ENCODE assay signal across 8 cellular contexts in genomic region chr19:48169974-48170803, GRCh38. TPM values are rescaled to one million over a fixed set of nuclear protein-coding genes. Genes with fewer than 3 reads are reported as not detected.
DNase-seq lines count a peak whose midpoint lies in the region; ATAC-seq and TF ChIP-seq lines count a peak whose summit lies in the region.

LIG1 (minus strand) TSS chr19:48170344; CDS start chr19:48165566, 4,778 bp downstream.
ZSWIM9 (plus strand) TSS chr19:48170680; CDS start chr19:48171803, 1,123 bp downstream.

- H3K9me3 Mint-ChIP-seq in GM23338 (no peaks in the 10 kb centered on the region; the same call in 1 of the 3 replicates), natural killer cell (no peaks in the 10 kb centered on the region)
- H3K9me3 Mint-ChIP-seq in activated T-helper 17 cell treated with anti-CD3 and anti-CD28 coated beads, Interleukin-2, amount 50 U/mL, for 72 hours = no peaks in the 10 kb centered on the region

- H3K4me1 Mint-ChIP-seq in GM23338 (peaks cover 17% of the 10 kb centered on the region), natural killer cell (peaks cover 24 to 43% of the 10 kb centered on the region in 2 donors)
- peaks cover 30% of the 10 kb centered on the region for H3K4me1 Mint-ChIP-seq in activated T-helper 17 cell treated with anti-CD3 and anti-CD28 coated beads, Interleukin-2, amount 50 U/mL, for 72 hours

- H3K4me3 ChIP-seq in GM23338 = peak within 1 kb of the TSS; percentile 92
- H3K4me3 ChIP-seq in LNCaP clone FGC (ENCODE audit: low read depth, low read length) = peak within 1 kb of the TSS; percentile 65
- H3K4me3 ChIP-seq in fibroblast of lung (replicated peaks in 1 of 4; ENCODE audit: control extremely low read depth in 1 of 4, insufficient read depth in 1 of 4, low read depth in 3 of 4, low read length in 4 of 4) = peak within 1 kb of the TSS; percentile 77 to 97 (median 86)

- ATAC-seq in GM23338 = peak; percentile 87
- peak; percentile 94 for ATAC-seq in activated T-helper 17 cell treated with anti-CD3 and anti-CD28 coated beads, Interleukin-2, amount 50 U/mL, for 72 hours (replicated peaks)
- peak; percentile 83 to 94 (median 86) for ATAC-seq in natural killer cell

- H3K4me1 ChIP-seq in GM23338 (ENCODE audit: insufficient read depth) = peaks cover 8% of the 10 kb centered on the region
- H3K4me1 ChIP-seq in fibroblast of lung (ENCODE audit: control insufficient read depth, extremely low read depth, insufficient read depth, low read length) = peaks cover 2% of the 10 kb centered on the region

- H3K36me3 ChIP-seq in GM23338 (ENCODE audit: insufficient read depth) = peaks cover 26% of the 10 kb centered on the region
- H3K36me3 ChIP-seq in fibroblast of lung (ENCODE audit: control insufficient read depth, insufficient read depth, low read length) = no peaks in the 10 kb centered on the region

- peak within 1 kb of the TSS; percentile 95 for H3K4me3 Mint-ChIP-seq in GM23338
- peak within 1 kb of the TSS; percentile 93 for H3K4me3 Mint-ChIP-seq in activated T-helper 17 cell treated with anti-CD3 and anti-CD28 coated beads, Interleukin-2, amount 50 U/mL, for 72 hours
- peak within 1 kb of the TSS; percentile 92 for H3K4me3 Mint-ChIP-seq in natural killer cell

- H3K27me3 Mint-ChIP-seq in GM23338 (ENCODE audit: insufficient read depth, low read depth, poor library complexity) (peaks cover 8% of the 10 kb centered on the region), natural killer cell (ENCODE audit: low read depth in 2 of 2) (no peaks in the 10 kb centered on the region)
- no peaks in the 10 kb centered on the region for H3K27me3 Mint-ChIP-seq in activated T-helper 17 cell treated with anti-CD3 and anti-CD28 coated beads, Interleukin-2, amount 50 U/mL, for 72 hours

- H3K36me3 Mint-ChIP-seq in GM23338 (ENCODE audit: low read depth) (peaks cover 33% of the 10 kb centered on the region), natural killer cell (peaks cover 8% of the 10 kb centered on the region)
- H3K36me3 Mint-ChIP-seq in activated T-helper 17 cell treated with anti-CD3 and anti-CD28 coated beads, Interleukin-2, amount 50 U/mL, for 72 hours (ENCODE audit: low read depth) = peaks cover 55% of the 10 kb centered on the region

- peak; percentile 97 for DNase-seq in EH (ENCODE audit: low read depth)
- peak; percentile 94 for DNase-seq in GM23338 (ENCODE audit: low spot score)
- DNase-seq in LNCaP clone FGC (ENCODE audit: low read depth) = peak; percentile 59
- DNase-seq in RPMI8226 = peak; percentile 92
- peak; percentile 95 to 96 for DNase-seq in fibroblast of lung (ENCODE audit: low read depth in 2 of 2)
- peak; percentile 91 for DNase-seq in natural killer cell
- peak; percentile 81 to 98 (median 93) for DNase-seq in stimulated activated naive CD4-positive, alpha-beta T cell (lab: John Stamatoyannopoulos, UW)

- peak within 1 kb of the TSS; percentile 73 for H3K9ac ChIP-seq in fibroblast of lung (ENCODE audit: insufficient read depth, low read length)

- peak within 1 kb of the TSS; percentile 97 for H3K27ac ChIP-seq in GM23338 (ENCODE audit: low read depth)
- H3K27ac ChIP-seq in fibroblast of lung (ENCODE audit: insufficient read depth, low read length) = peak within 1 kb of the TSS; percentile 87

- peaks cover 24% of the 10 kb centered on the region for H4K20me1 ChIP-seq in GM23338 (replicated peaks; ENCODE audit: insufficient read depth)
- no peaks in the 10 kb centered on the region for H4K20me1 ChIP-seq in fibroblast of lung (ENCODE audit: control insufficient read depth, extremely low read depth, insufficient read depth, low read length)

- H3K27me3 ChIP-seq in GM23338 (ENCODE audit: insufficient read depth) (no peaks in the 10 kb centered on the region), fibroblast of lung (ENCODE audit: control insufficient read depth, insufficient read depth, low read length) (no peaks in the 10 kb centered on the region)

- H3K9me3 ChIP-seq in fibroblast of lung (ENCODE audit: control insufficient read depth, insufficient read depth, low read depth, low read length) = no peaks in the 10 kb centered on the region

- H3K4me2 ChIP-seq in GM23338 (peak within 1 kb of the TSS; percentile 98), fibroblast of lung (ENCODE audit: extremely low read depth, insufficient read depth, low read length) (peak within 1 kb of the TSS; percentile 93)

- intact Hi-C loops in natural killer cell (cut with micrococcal nuclease) = loop anchor here (2.0 kb wide), 1 partner anchor 91 kb away; no protein-coding TSS in a partner anchor

- H3K79me2 ChIP-seq in GM23338 (replicated peaks; ENCODE audit: insufficient read depth) (peaks cover 59% of the 10 kb centered on the region), fibroblast of lung (ENCODE audit: control insufficient read depth, insufficient read depth, low read length) (peaks cover 26% of the 10 kb centered on the region)

- H2AFZ ChIP-seq in GM23338 (peak within 1 kb of the TSS; percentile 98), fibroblast of lung (ENCODE audit: low read length) (peak within 1 kb of the TSS; percentile 91)

- TF ChIP-seq CTCF in GM23338 (conservative IDR thresholded peaks at IDR 0.05; ENCODE audit: low read depth in 2 of 2) = no peak
- no peak for TF ChIP-seq CTCF in LNCaP clone FGC (IDR thresholded peaks at IDR 0.05; ENCODE audit: control insufficient read depth, extremely low read depth, insufficient read depth)
- TF ChIP-seq CTCF in fibroblast of lung (conservative IDR thresholded peaks at IDR 0.05 in 1 of 2, IDR thresholded peaks at IDR 0.05 in 1 of 2; ENCODE audit: low read depth in 1 of 2, low read length in 2 of 2) = peak in 1 of 2 donors; percentile 2
- peak; percentile 13 for TF ChIP-seq CTCF in natural killer cell (IDR thresholded peaks at IDR 0.05)

- no peaks in the 10 kb centered on the region for H3F3A ChIP-seq in GM23338 (replicated peaks; ENCODE audit: low read depth)

- H3K27ac Mint-ChIP-seq in GM23338 (peak within 1 kb of the TSS; percentile 97), natural killer cell (peak within 1 kb of the TSS; percentile 91 to 98)
- peak within 1 kb of the TSS; percentile 96 for H3K27ac Mint-ChIP-seq in activated T-helper 17 cell treated with anti-CD3 and anti-CD28 coated beads, Interleukin-2, amount 50 U/mL, for 72 hours

- H3K9me2 ChIP-seq in GM23338 (ENCODE audit: insufficient read depth) = no peaks in the 10 kb centered on the region

RNA-seq across cellular contexts. Expression of gene LIG1, which starts in this region (rescaled TPM):
- 75.0 and 79.3 TPM in 2 replicates for total RNA-seq in GM23338 (2014; rRNA removed; shearing (Covaris generic))
- polyA plus RNA-seq in GM23338 (2016; fragmentation: Nextera tagmentation; extraction: Ambion mirVana) (96.9 and 122 TPM in 2 replicates), fibroblast of lung (10.6 and 30.5 TPM in 2 replicates)
- total RNA-seq in activated T-helper 17 cell treated with anti-CD3 and anti-CD28 coated beads, Interleukin-2, amount 50 U/mL, for 72 hours = 100 to 1,000 TPM; 154 to 206 TPM
- total RNA-seq in fibroblast of lung (8.5 and 10.6 TPM in 2 replicates), natural killer cell (10 to 100 TPM; 45.4 to 65.2 (median 57.2) TPM)
- 11.7 and 35.1 TPM in 2 replicates for polyA plus RNA-seq in fibroblast of lung (2012)
- 13.9 and 43.6 TPM in 2 replicates for polyA minus RNA-seq in fibroblast of lung (ENCODE audit: low replicate concordance)

RNA-seq across cellular contexts. Expression of gene ZSWIM9, which starts in this region (rescaled TPM):
- 9.1 and 10.6 TPM in 2 replicates for total RNA-seq in GM23338 (2014; rRNA removed; shearing (Covaris generic))
- polyA plus RNA-seq in GM23338 (2016; fragmentation: Nextera tagmentation; extraction: Ambion mirVana) (2.9 and 4.2 TPM in 2 replicates), fibroblast of lung (0.29 and 0.39 TPM in 2 replicates)
- 10 to 100 TPM in 1 of 2 donors, 1 to 10 TPM in 1; 9.9 to 11.3 TPM for total RNA-seq in activated T-helper 17 cell treated with anti-CD3 and anti-CD28 coated beads, Interleukin-2, amount 50 U/mL, for 72 hours
- total RNA-seq in fibroblast of lung (3.1 and 5.1 TPM in 2 replicates), natural killer cell (1 to 10 TPM; 4.0 to 7.0 (median 5.4) TPM)
- polyA plus RNA-seq in fibroblast of lung (2012) = 8.9 and 9.0 TPM in 2 replicates
- 0.71 and 1.4 TPM in 2 replicates for polyA minus RNA-seq in fibroblast of lung (ENCODE audit: low replicate concordance)

Comparison
In these comparisons a context has a peak if more than half of its experiments do, and no peak if none do; other contexts are left out.
1. Peak in every context shown above with its lines: DNase-seq, ATAC-seq, H3K4me3 ChIP-seq and H3K27ac ChIP-seq.